In genomic region chr1:230067871-230068814, GRCh38 we compare ENCODE assay signal across 1 cellular context.
A peak's percentile ranks its signal among the peaks of the same experiment; 100 is the strongest.
TF ChIP-seq lines count a peak whose summit lies in the region.

No MANE protein-coding gene starts in this region.

TF ChIP-seq in HEK293, 187 proteins besides CTCF, POLR2A, EP300 and RAD21 (continued from another document):
- TF ChIP-seq TSHZ1 (tag by site-specific recombination; IDR thresholded peaks at IDR 0.05; ENCODE audit: borderline replicate concordance) (no peak), SALL2 (tag by site-specific recombination; IDR thresholded peaks at IDR 0.05; ENCODE audit: borderline replicate concordance) (no peak), ZBTB10 (tag by site-specific recombination; IDR thresholded peaks at IDR 0.05) (peak; percentile 69), ZNF76 (tag by site-specific recombination; IDR thresholded peaks at IDR 0.05; ENCODE audit: borderline replicate concordance, low read depth) (peak; percentile 22; the same call in 1 of the 2 replicates), INSM2 (tag by site-specific recombination; IDR thresholded peaks at IDR 0.05) (0 out of 2 replicates have a peak, but pooled peaks have one; percentile 3), PRDM2 (tag by site-specific recombination; IDR thresholded peaks at IDR 0.05; ENCODE audit: borderline replicate concordance) (0 out of 2 replicates have a peak, but pooled peaks have one; percentile 16), ZNF629 (tag by site-specific recombination; IDR thresholded peaks at IDR 0.05) (0 out of 2 replicates have a peak, but pooled peaks have one; percentile 4), ZFHX2 (tag by site-specific recombination; conservative IDR thresholded peaks at IDR 0.05) (no peak), ZNF549 (tag by site-specific recombination; IDR thresholded peaks at IDR 0.05) (no peak), ZBTB17 (tag by site-specific recombination; IDR thresholded peaks at IDR 0.05) (peak; percentile 97), ZNF248 (tag by site-specific recombination; IDR thresholded peaks at IDR 0.05) (no peak), ZNF501 (tag by site-specific recombination; IDR thresholded peaks at IDR 0.05) (peak; percentile 44; the same call in 1 of the 2 replicates), ZNF654 (tag by site-specific recombination; IDR thresholded peaks at IDR 0.05; ENCODE audit: low read depth) (no peak), PRDM6 (tag by site-specific recombination; IDR thresholded peaks at IDR 0.05) (peak; percentile 53; the same call in 1 of the 2 replicates), ZNF513 (tag by site-specific recombination; IDR thresholded peaks at IDR 0.05) (no peak), GLIS1 (tag by site-specific recombination; IDR thresholded peaks at IDR 0.05) (peak; percentile 8; the same call in 1 of the 2 replicates), ZNF600 (tag by site-specific recombination; IDR thresholded peaks at IDR 0.05) (peak; percentile 94), ZBTB8A (tag by site-specific recombination; IDR thresholded peaks at IDR 0.05) (peak; percentile 70)
